ENCODE assay signal across 1 cellular context in genomic region chr5:68839019-68839552, GRCh38.
TF ChIP-seq lines count a peak whose summit lies in the region.

No MANE protein-coding gene starts in this region.

TF ChIP-seq in GM23338, 12 proteins besides CTCF, POLR2A, EP300 and RAD21 (continued from another document):
- TF ChIP-seq REST (IDR thresholded peaks at IDR 0.05; ENCODE audit: unreplicated experiment) = no peak
- no peak for TF ChIP-seq EZH2 (IDR thresholded peaks at IDR 0.05; ENCODE audit: low read depth, unreplicated experiment)
- TF ChIP-seq STAT1 (IDR thresholded peaks at IDR 0.05; ENCODE audit: unreplicated experiment) = no peak
- TF ChIP-seq ETS1 (IDR thresholded peaks at IDR 0.05) = no peak
- no peak for TF ChIP-seq JUNB (IDR thresholded peaks at IDR 0.05; ENCODE audit: unreplicated experiment)
- no peak for TF ChIP-seq CREB1 (CRISPR knock-in tag; IDR thresholded peaks at IDR 0.05; ENCODE audit: low read depth)
- TF ChIP-seq EZH2phosphoT487 (IDR thresholded peaks at IDR 0.05; ENCODE audit: unreplicated experiment) = no peak
- TF ChIP-seq ZNF331 (CRISPR knock-in tag; IDR thresholded peaks at IDR 0.05; ENCODE audit: low read depth) = no peak
- no peak for TF ChIP-seq POLR2AphosphoS5 (IDR thresholded peaks at IDR 0.05; ENCODE audit: low read depth)
